ENCODE assay signal across 16 cellular contexts in genomic region chr3:183811638-183812037, GRCh38. TPM values are rescaled to one million over a fixed set of nuclear protein-coding genes. Genes with fewer than 3 reads are reported as not detected.
DNase-seq lines count a peak whose midpoint lies in the region; ATAC-seq and TF ChIP-seq lines count a peak whose summit lies in the region.
"Had no signal": no experiment of that assay in that cellular context is flagged by ENCODE, and none has a peak within 500 bp of the region (broad histone marks: within the 10 kb centered on the region; RNA-seq: fewer than 3 reads in every experiment).

No MANE protein-coding gene starts in this region.

- H3K27ac ChIP-seq in angular gyrus (ENCODE audit: low read depth, low read length) (peak overlapping the region; percentile 91), epithelial cell of prostate (peak overlapping the region; percentile 74), spleen (no peak overlapping the region), uterus (no peak overlapping the region), gastrocnemius medialis (no peak overlapping the region)
- H3K27ac ChIP-seq: BLaER1 treated with 17β-estradiol and CSF1 and Interleukin-3, amounts not matched to agents 10 nM and 100 nM; HL-60 had no signal

- H3K4me3 ChIP-seq in spleen (no peak overlapping the region), uterus (no peak overlapping the region), gastrocnemius medialis (no peak overlapping the region)
- H3K4me3 ChIP-seq: BLaER1 treated with 17β-estradiol and CSF1 and Interleukin-3, amounts not matched to agents 10 nM and 100 nM had no signal

- no peaks in the 10 kb centered on the region for H3K27me3 ChIP-seq in spleen (replicated peaks in 1 of 7)
- no peaks in the 10 kb centered on the region for H3K27me3 ChIP-seq in uterus
- no peaks in the 10 kb centered on the region for H3K27me3 ChIP-seq in gastrocnemius medialis
- H3K27me3 ChIP-seq: BLaER1 treated with 17β-estradiol and CSF1 and Interleukin-3, amounts not matched to agents 10 nM and 100 nM had no signal

- no peaks in the 10 kb centered on the region for H3K27me3 Mint-ChIP-seq in activated T-cell treated with anti-CD3 and anti-CD28 coated beads, Interleukin-2, amount 50 U/mL, for 24 hours

- peaks cover 88% of the 10 kb centered on the region for H3K36me3 Mint-ChIP-seq in activated T-cell treated with anti-CD3 and anti-CD28 coated beads, Interleukin-2, amount 50 U/mL, for 24 hours (ENCODE audit: low read depth)

- intact Hi-C loops in spleen (cut with DNase I; ENCODE audit: low total_unique reads): no loop called here
- intact Hi-C loops in uterus (cut with DNase I; ENCODE audit: low total_unique reads): no loop called here
- intact Hi-C loops in gastrocnemius medialis (cut with DNase I; ENCODE audit: low total_unique reads): no loop called here

- peaks cover 16% of the 10 kb centered on the region for H3K4me1 Mint-ChIP-seq in activated T-cell treated with anti-CD3 and anti-CD28 coated beads, Interleukin-2, amount 50 U/mL, for 24 hours (ENCODE audit: low read depth)

- no peak overlapping the region for H3K27ac Mint-ChIP-seq in activated T-cell treated with anti-CD3 and anti-CD28 coated beads, Interleukin-2, amount 50 U/mL, for 24 hours

- TF ChIP-seq CTCF in spleen (IDR thresholded peaks at IDR 0.05 in 8 of 11, conservative IDR thresholded peaks at IDR 0.05 in 3 of 11): no peak
- TF ChIP-seq CTCF in uterus (IDR thresholded peaks at IDR 0.05): no peak
- no peak for TF ChIP-seq CTCF in gastrocnemius medialis (IDR thresholded peaks at IDR 0.05 in 4 of 5, conservative IDR thresholded peaks at IDR 0.05 in 1 of 5)

- in situ Hi-C loops in gastrocnemius medialis (cut with MboI; ENCODE audit: low sequenced_read_pairs in 4 of 4): no loop called here

- peak; percentile 25 for DNase-seq in activated T-cell treated with anti-CD3 and anti-CD28 coated beads, Interleukin-2, amount 50 U/mL, for 24 hours
- DNase-seq in activated T-cell treated with anti-CD3 and anti-CD28 coated beads, Interleukin-2, amount 50 U/mL, for 1 hour: no peak
- peak; percentile 24 for DNase-seq in epithelial cell of prostate (ENCODE audit: low read depth, low spot score)
- peak; percentile 27 for DNase-seq in spleen
- no peak for DNase-seq in SIG-M5 treated with dmso at 0.1 percent for 504 hours (lab: John Stamatoyannopoulos, UW; ENCODE audit: unreplicated experiment)
- no peak for DNase-seq in uterus
- DNase-seq in gastrocnemius medialis: no peak
- DNase-seq: 8988T, KBM-7, NCI-H1092 treated with DMSO at 0.1 percent for 48 hours, NCI-H1694 treated with DMSO at 0.1 percent for 48 hours, NCI-H446, NCI-H774 had no signal

- WGBS in spleen, 5 donors: 92 to 97% (median 96%) methylated on average over 11 of the region's 11 CpGs

- H3K9me3 ChIP-seq in spleen (no peaks in the 10 kb centered on the region), uterus (no peaks in the 10 kb centered on the region), gastrocnemius medialis (no peaks in the 10 kb centered on the region)
- H3K9me3 ChIP-seq: BLaER1 treated with 17β-estradiol and CSF1 and Interleukin-3, amounts not matched to agents 10 nM and 100 nM had no signal

- no peaks in the 10 kb centered on the region for H3K9me3 Mint-ChIP-seq in activated T-cell treated with anti-CD3 and anti-CD28 coated beads, Interleukin-2, amount 50 U/mL, for 24 hours

- no peak for ATAC-seq in gastrocnemius medialis

- H3K4me3 Mint-ChIP-seq in activated T-cell treated with anti-CD3 and anti-CD28 coated beads, Interleukin-2, amount 50 U/mL, for 24 hours: no peak overlapping the region

- H3K4me1 ChIP-seq in spleen (no peaks in the 10 kb centered on the region), uterus (no peaks in the 10 kb centered on the region), gastrocnemius medialis (no peaks in the 10 kb centered on the region)
- H3K4me1 ChIP-seq: BLaER1 treated with 17β-estradiol and CSF1 and Interleukin-3, amounts not matched to agents 10 nM and 100 nM had no signal

- no peak for TF ChIP-seq POLR2A in spleen (IDR thresholded peaks at IDR 0.05)
- TF ChIP-seq POLR2A in uterus (IDR thresholded peaks at IDR 0.05): no peak
- TF ChIP-seq POLR2A in gastrocnemius medialis (IDR thresholded peaks at IDR 0.05): no peak

- peaks cover 0 to 90% (median 53%) of the 10 kb centered on the region in 6 donors for H3K36me3 ChIP-seq in spleen
- H3K36me3 ChIP-seq in uterus: no peaks in the 10 kb centered on the region
- H3K36me3 ChIP-seq in gastrocnemius medialis: peaks cover 0 to 55% of the 10 kb centered on the region in 2 donors

RNA-seq across cellular contexts. Expression of gene MAP6D1, which starts 13.7 kb away (rescaled TPM):
- 1 to 10 TPM in 6 of 7 donors, not detected in 1; 1.2 to 3.1 (median 1.8) TPM for total RNA-seq in spleen
- 1 to 10 TPM in 1 of 3 donors, under 1 TPM in 2; 0.77 to 2.1 (median 0.99) TPM for polyA plus RNA-seq in spleen
- 1 to 10 TPM in 2 of 4 donors, not detected in 2; 1.0 to 1.9 TPM for total RNA-seq in uterus
- 10 to 100 TPM in 2 of 4 donors, 1 to 10 TPM in 2; 2.5 to 13.8 (median 9.7) TPM for total RNA-seq in gastrocnemius medialis

Comparison
In these comparisons a context has a peak if more than half of its experiments do, and no peak if none do; other contexts are left out.
1. DNase-seq: peak in activated T-cell treated with anti-CD3 and anti-CD28 coated beads, Interleukin-2, amount 50 U/mL, for 24 hours (single experiment), epithelial cell of prostate (single experiment) and spleen (single experiment); none in activated T-cell treated with anti-CD3 and anti-CD28 coated beads, Interleukin-2, amount 50 U/mL, for 1 hour (single experiment), SIG-M5 treated with dmso at 0.1 percent for 504 hours (single experiment), uterus (0 of 2) and gastrocnemius medialis (0 of 2).
2. H3K27ac ChIP-seq: peak in angular gyrus (single experiment) and epithelial cell of prostate (single experiment); none in spleen (0 of 8), uterus (0 of 2) and gastrocnemius medialis (0 of 4).